Comparison of ENCODE assay signal across 2 cellular contexts in the genomic region with DNA sequence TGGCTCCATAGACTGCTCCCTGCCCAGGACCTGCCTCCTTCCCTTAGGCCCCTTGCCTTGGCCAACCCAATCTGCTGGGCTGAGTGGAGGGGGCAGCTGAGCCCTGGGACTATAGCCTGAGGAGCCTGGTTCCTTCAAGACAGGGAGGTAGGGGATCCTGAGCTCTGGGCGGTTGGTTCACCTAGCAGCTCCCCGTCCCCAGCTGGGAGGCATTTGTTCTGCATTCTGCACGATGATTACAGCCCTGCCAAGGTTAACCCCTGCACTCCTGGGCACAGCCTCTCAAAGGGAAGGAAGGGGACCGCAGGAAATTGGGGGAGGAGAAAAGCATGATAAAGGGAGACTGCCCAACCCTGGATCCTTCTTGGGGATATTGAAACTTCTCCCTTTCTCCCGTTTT.
TF ChIP-seq lines count a peak whose summit lies in the region.

No MANE protein-coding gene starts in this region.

TF ChIP-seq in A549, 52 proteins besides CTCF, POLR2A, EP300 and RAD21:
- no peak for TF ChIP-seq CEBPB (IDR thresholded peaks at IDR 0.05)
- TF ChIP-seq FOSB (CRISPR knock-in tag; IDR thresholded peaks at IDR 0.05): no peak
- TF ChIP-seq EHMT2 (IDR thresholded peaks at IDR 0.05; ENCODE audit: low read depth): no peak
- no peak for TF ChIP-seq KDM1A (IDR thresholded peaks at IDR 0.05; ENCODE audit: low read depth)
- TF ChIP-seq RARB (CRISPR knock-in tag; IDR thresholded peaks at IDR 0.05): no peak
- TF ChIP-seq SMC3 (IDR thresholded peaks at IDR 0.05): no peak
- TF ChIP-seq ZSCAN20 (CRISPR knock-in tag; IDR thresholded peaks at IDR 0.05): no peak
- no peak for TF ChIP-seq FOXS1 (CRISPR knock-in tag; IDR thresholded peaks at IDR 0.05)
- TF ChIP-seq, protein P1, sequence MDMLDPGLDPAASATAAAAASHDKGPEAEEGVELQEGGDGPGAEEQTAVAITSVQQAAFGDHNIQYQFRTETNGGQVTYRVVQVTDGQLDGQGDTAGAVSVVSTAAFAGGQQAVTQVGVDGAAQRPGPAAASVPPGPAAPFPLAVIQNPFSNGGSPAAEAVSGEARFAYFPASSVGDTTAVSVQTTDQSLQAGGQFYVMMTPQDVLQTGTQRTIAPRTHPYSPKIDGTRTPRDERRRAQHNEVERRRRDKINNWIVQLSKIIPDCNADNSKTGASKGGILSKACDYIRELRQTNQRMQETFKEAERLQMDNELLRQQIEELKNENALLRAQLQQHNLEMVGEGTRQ (IDR thresholded peaks at IDR 0.05): no peak
- no peak for TF ChIP-seq HEYL (CRISPR knock-in tag; IDR thresholded peaks at IDR 0.05)
- TF ChIP-seq TFCP2L1 (CRISPR knock-in tag; IDR thresholded peaks at IDR 0.05): no peak
- TF ChIP-seq ZNF302 (CRISPR knock-in tag; IDR thresholded peaks at IDR 0.05): no peak
- TF ChIP-seq HOXB5 (CRISPR knock-in tag; IDR thresholded peaks at IDR 0.05): no peak
- no peak for TF ChIP-seq CBX2 (IDR thresholded peaks at IDR 0.05; ENCODE audit: borderline replicate concordance, low read depth)
- no peak for TF ChIP-seq NPAS2 (CRISPR knock-in tag; IDR thresholded peaks at IDR 0.05; ENCODE audit: borderline replicate concordance)
- TF ChIP-seq FOSL2 (IDR thresholded peaks at IDR 0.05): no peak
- no peak for TF ChIP-seq FOSL2 (CRISPR knock-in tag; IDR thresholded peaks at IDR 0.05)
- TF ChIP-seq, protein P2, sequence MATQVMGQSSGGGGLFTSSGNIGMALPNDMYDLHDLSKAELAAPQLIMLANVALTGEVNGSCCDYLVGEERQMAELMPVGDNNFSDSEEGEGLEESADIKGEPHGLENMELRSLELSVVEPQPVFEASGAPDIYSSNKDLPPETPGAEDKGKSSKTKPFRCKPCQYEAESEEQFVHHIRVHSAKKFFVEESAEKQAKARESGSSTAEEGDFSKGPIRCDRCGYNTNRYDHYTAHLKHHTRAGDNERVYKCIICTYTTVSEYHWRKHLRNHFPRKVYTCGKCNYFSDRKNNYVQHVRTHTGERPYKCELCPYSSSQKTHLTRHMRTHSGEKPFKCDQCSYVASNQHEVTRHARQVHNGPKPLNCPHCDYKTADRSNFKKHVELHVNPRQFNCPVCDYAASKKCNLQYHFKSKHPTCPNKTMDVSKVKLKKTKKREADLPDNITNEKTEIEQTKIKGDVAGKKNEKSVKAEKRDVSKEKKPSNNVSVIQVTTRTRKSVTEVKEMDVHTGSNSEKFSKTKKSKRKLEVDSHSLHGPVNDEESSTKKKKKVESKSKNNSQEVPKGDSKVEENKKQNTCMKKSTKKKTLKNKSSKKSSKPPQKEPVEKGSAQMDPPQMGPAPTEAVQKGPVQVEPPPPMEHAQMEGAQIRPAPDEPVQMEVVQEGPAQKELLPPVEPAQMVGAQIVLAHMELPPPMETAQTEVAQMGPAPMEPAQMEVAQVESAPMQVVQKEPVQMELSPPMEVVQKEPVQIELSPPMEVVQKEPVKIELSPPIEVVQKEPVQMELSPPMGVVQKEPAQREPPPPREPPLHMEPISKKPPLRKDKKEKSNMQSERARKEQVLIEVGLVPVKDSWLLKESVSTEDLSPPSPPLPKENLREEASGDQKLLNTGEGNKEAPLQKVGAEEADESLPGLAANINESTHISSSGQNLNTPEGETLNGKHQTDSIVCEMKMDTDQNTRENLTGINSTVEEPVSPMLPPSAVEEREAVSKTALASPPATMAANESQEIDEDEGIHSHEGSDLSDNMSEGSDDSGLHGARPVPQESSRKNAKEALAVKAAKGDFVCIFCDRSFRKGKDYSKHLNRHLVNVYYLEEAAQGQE (IDR thresholded peaks at IDR 0.05): no peak

TF ChIP-seq in HCT116, 20 proteins besides CTCF, POLR2A, EP300 and RAD21:
- TF ChIP-seq ZNF274 (IDR thresholded peaks at IDR 0.05; ENCODE audit: low read depth, low read length) (no peak), ELF1 (IDR thresholded peaks at IDR 0.05; ENCODE audit: borderline replicate concordance, low read depth) (no peak), EGR1 (IDR thresholded peaks at IDR 0.05; ENCODE audit: low read depth) (no peak)
- TF ChIP-seq, protein P3, sequence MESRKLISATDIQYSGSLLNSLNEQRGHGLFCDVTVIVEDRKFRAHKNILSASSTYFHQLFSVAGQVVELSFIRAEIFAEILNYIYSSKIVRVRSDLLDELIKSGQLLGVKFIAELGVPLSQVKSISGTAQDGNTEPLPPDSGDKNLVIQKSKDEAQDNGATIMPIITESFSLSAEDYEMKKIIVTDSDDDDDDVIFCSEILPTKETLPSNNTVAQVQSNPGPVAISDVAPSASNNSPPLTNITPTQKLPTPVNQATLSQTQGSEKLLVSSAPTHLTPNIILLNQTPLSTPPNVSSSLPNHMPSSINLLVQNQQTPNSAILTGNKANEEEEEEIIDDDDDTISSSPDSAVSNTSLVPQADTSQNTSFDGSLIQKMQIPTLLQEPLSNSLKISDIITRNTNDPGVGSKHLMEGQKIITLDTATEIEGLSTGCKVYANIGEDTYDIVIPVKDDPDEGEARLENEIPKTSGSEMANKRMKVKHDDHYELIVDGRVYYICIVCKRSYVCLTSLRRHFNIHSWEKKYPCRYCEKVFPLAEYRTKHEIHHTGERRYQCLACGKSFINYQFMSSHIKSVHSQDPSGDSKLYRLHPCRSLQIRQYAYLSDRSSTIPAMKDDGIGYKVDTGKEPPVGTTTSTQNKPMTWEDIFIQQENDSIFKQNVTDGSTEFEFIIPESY (IDR thresholded peaks at IDR 0.05; ENCODE audit: extremely low read depth, insufficient replicate concordance, low read length): no peak
